In the genomic region with DNA sequence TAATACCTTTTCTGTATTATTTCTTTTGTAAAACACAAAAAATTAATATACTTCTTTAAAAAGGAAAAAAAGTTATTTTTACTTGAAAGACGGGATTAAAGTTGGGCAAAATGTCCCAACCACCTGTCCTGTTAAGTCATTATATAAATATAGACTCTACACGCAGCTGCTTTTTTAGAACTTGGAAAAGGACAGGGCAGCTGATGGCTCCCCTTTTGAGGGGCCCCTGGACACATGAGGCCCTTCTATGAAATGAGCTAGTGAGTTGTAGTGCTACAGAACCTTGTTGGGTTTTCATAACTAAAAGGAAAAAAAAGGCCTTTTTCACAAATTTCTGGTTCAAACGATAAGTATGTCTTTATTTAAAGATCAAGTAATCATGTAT, we compare ENCODE assay signal across 11 cellular contexts. TPM values are rescaled to one million over a fixed set of nuclear protein-coding genes. Genes with fewer than 3 reads are reported as not detected.
DNase-seq lines count a peak whose midpoint lies in the region; ATAC-seq and TF ChIP-seq lines count a peak whose summit lies in the region.
"Had no signal": no experiment of that assay in that cellular context is flagged by ENCODE, and none has a peak within 500 bp of the region (broad histone marks: within the 10 kb centered on the region; RNA-seq: fewer than 3 reads in every experiment).

No MANE protein-coding gene starts in this region.

- peak overlapping the region; percentile 85 for H3K4me3 Mint-ChIP-seq in neural crest cell

- H3K36me3 ChIP-seq in ES-I3 (ENCODE audit: insufficient read depth, low read length), result peaks cover 4% of the 10 kb centered on the region
- H3K36me3 ChIP-seq in OCI-LY3 (replicated peaks; ENCODE audit: low read depth, low read length), result no peaks in the 10 kb centered on the region
- H3K36me3 ChIP-seq in endocrine pancreas (ENCODE audit: control insufficient read depth, insufficient read depth, low read length), result no peaks in the 10 kb centered on the region
- H3K36me3 ChIP-seq in tibial artery, result no peaks in the 10 kb centered on the region
- H3K36me3 ChIP-seq in H7 (replicated peaks; ENCODE audit: control insufficient read depth, insufficient read depth, low read length), result no peaks in the 10 kb centered on the region; the same call in 1 of the 2 replicates
- H3K36me3 ChIP-seq: left lung had no signal

- intact Hi-C loops in tibial artery (cut with DNase I; ENCODE audit: low total_unique reads), result no loop called here

- no peaks in the 10 kb centered on the region for H3K79me2 ChIP-seq in OCI-LY3 (ENCODE audit: low read length)

- peak overlapping the region; percentile 96 for H3K4me3 ChIP-seq in OCI-LY3 (ENCODE audit: low read length)
- peak overlapping the region; percentile 64 for H3K4me3 ChIP-seq in endocrine pancreas (ENCODE audit: control insufficient read depth, insufficient read depth, low read length)
- H3K4me3 ChIP-seq in tibial artery, result no peak overlapping the region
- no peak overlapping the region for H3K4me3 ChIP-seq in H7 (ENCODE audit: insufficient read depth, low read depth, low read length)

- DNase-seq in neural crest cell (ENCODE audit: low read depth, low spot score) (no peak), tibial artery (no peak), H7 (no peak), islet precursor cell (no peak)

- H3K27ac ChIP-seq in OCI-LY3 (ENCODE audit: low read length) (no peak overlapping the region), tibial artery (no peak overlapping the region)
- H3K27ac ChIP-seq: left lung had no signal

- H3K4me1 Mint-ChIP-seq in neural crest cell, result peaks cover 4% of the 10 kb centered on the region

- no peak for ATAC-seq in GM21576 (IDR thresholded peaks at IDR 0.05; ENCODE audit: unreplicated experiment)

- no peaks in the 10 kb centered on the region for H3K27me3 ChIP-seq in OCI-LY3 (ENCODE audit: low read depth, low read length)
- H3K27me3 ChIP-seq in endocrine pancreas (ENCODE audit: control insufficient read depth, insufficient read depth, low read length), result no peaks in the 10 kb centered on the region
- peaks cover 0 to 9% of the 10 kb centered on the region in 2 donors for H3K27me3 ChIP-seq in tibial artery
- H3K27me3 ChIP-seq in H7 (ENCODE audit: control insufficient read depth, insufficient read depth, low read length), result no peaks in the 10 kb centered on the region; the same call in 1 of the 2 replicates

- H3K36me3 Mint-ChIP-seq in neural crest cell (ENCODE audit: low read depth), result no peaks in the 10 kb centered on the region
- H3K36me3 Mint-ChIP-seq: CD14-positive monocyte had no signal

- no peak for TF ChIP-seq CTCF in OCI-LY3 (IDR thresholded peaks at IDR 0.05; ENCODE audit: low read depth, low read length)
- no peak for TF ChIP-seq CTCF in neural crest cell (conservative IDR thresholded peaks at IDR 0.05)
- no peak for TF ChIP-seq CTCF in tibial artery (IDR thresholded peaks at IDR 0.05)

- H3K27ac Mint-ChIP-seq in neural crest cell (ENCODE audit: unreplicated experiment), result no peak overlapping the region
- H3K27ac Mint-ChIP-seq: CD14-positive monocyte had no signal

- peak overlapping the region; percentile 87 for H3K4me2 ChIP-seq in OCI-LY3 (ENCODE audit: low read length)

- H3K9me3 Mint-ChIP-seq in neural crest cell, result no peaks in the 10 kb centered on the region

- peak overlapping the region; percentile 92; the same call in 1 of the 2 replicates for H3K9ac ChIP-seq in ES-I3 (ENCODE audit: low read depth, low read length)
- H3K9ac ChIP-seq in OCI-LY3 (ENCODE audit: low read length), result peak overlapping the region; percentile 60
- no peak overlapping the region for H3K9ac ChIP-seq in endocrine pancreas (ENCODE audit: control insufficient read depth, insufficient read depth, low read length)

- peak overlapping the region; percentile 100 for H2AFZ ChIP-seq in OCI-LY3 (ENCODE audit: low read depth, low read length)

- H3K4me1 ChIP-seq in ES-I3 (ENCODE audit: insufficient read depth, low read length) (no peaks in the 10 kb centered on the region), OCI-LY3 (ENCODE audit: low read length) (no peaks in the 10 kb centered on the region), endocrine pancreas (ENCODE audit: control insufficient read depth, insufficient read depth, low read length) (no peaks in the 10 kb centered on the region), tibial artery (peaks cover 0 to 8% (median 4%) of the 10 kb centered on the region in 4 donors)
- H3K4me1 ChIP-seq: left lung had no signal

- H3K27me3 Mint-ChIP-seq in neural crest cell (ENCODE audit: low read depth), result no peaks in the 10 kb centered on the region

- H3K9me3 ChIP-seq in ES-I3 (ENCODE audit: control insufficient read depth, insufficient read depth, low read length) (no peaks in the 10 kb centered on the region), OCI-LY3 (ENCODE audit: insufficient read depth, low read length) (no peaks in the 10 kb centered on the region), endocrine pancreas (ENCODE audit: control insufficient read depth, low read length) (no peaks in the 10 kb centered on the region), tibial artery (no peaks in the 10 kb centered on the region)
- H3K9me3 ChIP-seq: left lung had no signal

- no peaks in the 10 kb centered on the region for H4K20me1 ChIP-seq in OCI-LY3 (ENCODE audit: insufficient read depth, low read length)

RNA-seq across cellular contexts. Expression of a gene that starts 0.6 kb away (rescaled TPM):
- 19.2 and 21.4 TPM in 2 replicates for total RNA-seq in neural crest cell
- 45.4 and 49.8 TPM in 2 replicates for total RNA-seq in H7 (2014; rRNA removed; shearing (Covaris generic))
- total RNA-seq: HT-29 had no signal

RNA-seq across cellular contexts. Expression of a gene that starts 18.6 kb away (rescaled TPM):
- 15.3 and 18.9 TPM in 2 replicates for total RNA-seq in neural crest cell
- 4.5 and 6.5 TPM in 2 replicates for total RNA-seq in H7 (2014; rRNA removed; shearing (Covaris generic))
- total RNA-seq: HT-29 had no signal

RNA-seq across cellular contexts. Expression of a gene that starts 34.8 kb away (rescaled TPM):
- total RNA-seq in neural crest cell, result not detected in 2 replicates
- total RNA-seq in H7 (2014; rRNA removed; shearing (Covaris generic)), result 0.37 and 0.66 TPM in 2 replicates
- total RNA-seq: HT-29, left lung had no signal

RNA-seq across cellular contexts. Expression of a gene that starts 44.9 kb away (rescaled TPM):
- 42.8 and 46.4 TPM in 2 replicates for total RNA-seq in neural crest cell
- 61.7 and 90.7 TPM in 2 replicates for total RNA-seq in H7 (2014; rRNA removed; shearing (Covaris generic))

RNA-seq across cellular contexts. Expression of a gene that starts 56.4 kb away (rescaled TPM):
- total RNA-seq in neural crest cell, result 58.0 and 61.2 TPM in 2 replicates
- total RNA-seq in H7 (2014; rRNA removed; shearing (Covaris generic)), result 125 and 158 TPM in 2 replicates

Comparison
In these comparisons a context has a peak if more than half of its experiments do, and no peak if none do; other contexts are left out.
1. H3K4me3 ChIP-seq: peak in OCI-LY3 (single experiment) and endocrine pancreas (single experiment); none in tibial artery (0 of 2) and H7 (single experiment).